ENCODE assay signal across 7 cellular contexts in genomic region chr1:99977330-99977729, GRCh38. TPM values are rescaled to one million over a fixed set of nuclear protein-coding genes. Genes with fewer than 3 reads are reported as not detected.
DNase-seq lines count a peak whose midpoint lies in the region; ATAC-seq and TF ChIP-seq lines count a peak whose summit lies in the region.
"Not testable (repeated sequence)": the region's sequence is repeated elsewhere in the genome, so short reads cannot be mapped to it uniquely, and the experiment has no call there.

No MANE protein-coding gene starts in this region.

- H3K9ac ChIP-seq in colonic mucosa (ENCODE audit: low read depth in 2 of 2, low read length in 2 of 2): peak overlapping the region in 1 of 2 donors; percentile 9
- not testable (repeated sequence) for H3K9ac ChIP-seq in mucosa of rectum (ENCODE audit: low read depth in 1 of 2, low read length in 2 of 2)

- ATAC-seq in lung (ENCODE audit: insufficient read depth, low FRiP score): peak; percentile 19

- CTCF ChIA-PET in HEK293 (lab: Yijun Ruan, JAX): interaction anchor here (0.6 kb wide), 1 partner anchor 219 kb away, joined by 4 read pairs; no protein-coding TSS in a partner anchor

- not testable (repeated sequence) for TF ChIP-seq CTCF in HEK293 (tag by site-specific recombination; IDR thresholded peaks at IDR 0.05); colonic mucosa (IDR thresholded peaks at IDR 0.05); lung (IDR thresholded peaks at IDR 0.05; ENCODE audit: control extremely low read depth, extremely low read depth); stomach (IDR thresholded peaks at IDR 0.05)

- not testable (repeated sequence) for H3K4me1 ChIP-seq in HEK293 (ENCODE audit: control insufficient read depth, insufficient read depth, low read length); colonic mucosa; lung (ENCODE audit: control insufficient read depth in 2 of 2, insufficient read depth in 2 of 2, low read length in 2 of 2)
- H3K4me1 ChIP-seq in mucosa of rectum (ENCODE audit: control insufficient read depth in 2 of 2, insufficient read depth in 2 of 2, low read length in 2 of 2) (peaks cover 7 to 38% of the 10 kb centered on the region in 2 donors), stomach (peaks cover 4 to 77% (median 41%) of the 10 kb centered on the region in 4 donors)

- H3K36me3 ChIP-seq in HEK293 (ENCODE audit: control insufficient read depth in 2 of 2, insufficient read depth in 1 of 2, low read length in 2 of 2): peaks cover 14 to 17% of the 10 kb centered on the region in 2 experiments
- H3K36me3 ChIP-seq in colonic mucosa; lung (ENCODE audit: control insufficient read depth in 2 of 2, insufficient read depth in 2 of 2, low read length in 2 of 2); mucosa of rectum (ENCODE audit: control insufficient read depth in 2 of 2, insufficient read depth in 2 of 2, low read length in 2 of 2): not testable (repeated sequence)
- peaks cover 0 to 19% (median 15%) of the 10 kb centered on the region in 4 donors for H3K36me3 ChIP-seq in stomach

- DNase-seq in NCI-H226: peak; percentile 42
- DNase-seq in colonic mucosa: peak; percentile 53
- DNase-seq in left kidney (ENCODE audit: low read depth, low spot score): peak; percentile 55
- not testable (repeated sequence) for DNase-seq in lung (ENCODE audit: low spot score); stomach

- not testable (repeated sequence) for TF ChIP-seq EP300 in stomach (IDR thresholded peaks at IDR 0.05)

- H3K27me3 ChIP-seq in colonic mucosa; lung (ENCODE audit: control insufficient read depth, insufficient read depth); mucosa of rectum (ENCODE audit: control insufficient read depth in 2 of 2, insufficient read depth in 2 of 2, low read length in 2 of 2); stomach: not testable (repeated sequence)

- H3K4me3 ChIP-seq in HEK293 (ENCODE audit: low read depth, low read length); colonic mucosa; lung; mucosa of rectum (ENCODE audit: low read length in 2 of 2); stomach: not testable (repeated sequence)

- intact Hi-C loops in colonic mucosa (cut with DNase I); stomach (cut with DNase I; ENCODE audit: low total_unique reads): not testable (repeated sequence)

- H3K27ac ChIP-seq in HEK293 (ENCODE audit: extremely low read depth, low read depth, low read length); lung (ENCODE audit: low read depth in 1 of 2, low read length in 1 of 2): not testable (repeated sequence)
- H3K27ac ChIP-seq in colonic mucosa (peak overlapping the region; percentile 76), mucosa of rectum (ENCODE audit: low read depth in 2 of 2, low read length in 2 of 2) (peak overlapping the region; percentile 32 to 54), stomach (peak overlapping the region; percentile 33 to 59 (median 54))

- POLR2A ChIA-PET in HEK293 (lab: Yijun Ruan, JAX): interaction anchor here (1.0 kb wide), 2 partner anchors 8 to 1258 kb away, joined by 3 read pairs; partner anchors contain the start of gene SLC35A3

- not testable (repeated sequence) for TF ChIP-seq POLR2A in stomach (IDR thresholded peaks at IDR 0.05)

- not testable (repeated sequence) for H3K9me3 ChIP-seq in HEK293 (ENCODE audit: control insufficient read depth, insufficient read depth, low read depth, low read length); colonic mucosa; lung (ENCODE audit: control insufficient read depth in 2 of 2, insufficient read depth in 1 of 2, low read length in 1 of 2); mucosa of rectum (ENCODE audit: control insufficient read depth in 2 of 2, low read length in 2 of 2); stomach

- 81 to 87% methylated on average over 11 of the region's 11 CpGs for WGBS in lung, 2 donors
- WGBS in stomach, 5 donors: 31 to 59% (median 39%) methylated on average over 11 of the region's 11 CpGs

TF ChIP-seq in HEK293, 187 proteins besides CTCF, POLR2A, EP300 and RAD21:
- 0 out of 2 replicates have a peak, but pooled peaks have one; percentile 3 for TF ChIP-seq GLIS1 (tag by site-specific recombination; IDR thresholded peaks at IDR 0.05)
- TF ChIP-seq WT1 (tag by site-specific recombination; IDR thresholded peaks at IDR 0.05): peak; percentile 79
- TF ChIP-seq ZNF600 (tag by site-specific recombination; IDR thresholded peaks at IDR 0.05): peak; percentile 69; the same call in 1 of the 2 replicates

RNA-seq across cellular contexts. Expression of gene SLC35A3, which starts 7.5 kb away (rescaled TPM):
- total RNA-seq in colonic mucosa: 100 to 1,000 TPM; 122 to 206 TPM
- 10 to 100 TPM; 34.9 to 53.8 TPM for total RNA-seq in lung
- polyA plus RNA-seq in lung: 10 to 100 TPM; 10.8 to 24.3 TPM
- 100 to 1,000 TPM in 2 of 5 donors, 10 to 100 TPM in 3; 37.1 to 206 (median 83.6) TPM for total RNA-seq in stomach
- polyA plus RNA-seq in stomach: 10 to 100 TPM in 1 of 3 donors, 1 to 10 TPM in 2; 5.7 to 12.4 (median 9.6) TPM
